1 cellular context compared by ENCODE assay signal in genomic region chr14:88535149-88535548, GRCh38.
TF ChIP-seq lines count a peak whose summit lies in the region.

No MANE protein-coding gene starts in this region.

TF ChIP-seq in A549, 52 proteins besides CTCF, POLR2A, EP300 and RAD21 (continued from another document):
- TF ChIP-seq HMGXB4 (CRISPR knock-in tag; IDR thresholded peaks at IDR 0.05; ENCODE audit: borderline replicate concordance) (no peak), RCOR1 (IDR thresholded peaks at IDR 0.05; ENCODE audit: low read depth, low read length) (no peak), HES2 (IDR thresholded peaks at IDR 0.05) (no peak), CBX8 (IDR thresholded peaks at IDR 0.05) (no peak), TFCP2L1 (CRISPR knock-in tag; IDR thresholded peaks at IDR 0.05) (no peak), MAZ (IDR thresholded peaks at IDR 0.05; ENCODE audit: borderline replicate concordance, low read depth, low read length) (no peak), MYC (IDR thresholded peaks at IDR 0.05; ENCODE audit: borderline replicate concordance, low read length) (no peak)
